ENCODE assay signal across 15 cellular contexts in the genomic region with DNA sequence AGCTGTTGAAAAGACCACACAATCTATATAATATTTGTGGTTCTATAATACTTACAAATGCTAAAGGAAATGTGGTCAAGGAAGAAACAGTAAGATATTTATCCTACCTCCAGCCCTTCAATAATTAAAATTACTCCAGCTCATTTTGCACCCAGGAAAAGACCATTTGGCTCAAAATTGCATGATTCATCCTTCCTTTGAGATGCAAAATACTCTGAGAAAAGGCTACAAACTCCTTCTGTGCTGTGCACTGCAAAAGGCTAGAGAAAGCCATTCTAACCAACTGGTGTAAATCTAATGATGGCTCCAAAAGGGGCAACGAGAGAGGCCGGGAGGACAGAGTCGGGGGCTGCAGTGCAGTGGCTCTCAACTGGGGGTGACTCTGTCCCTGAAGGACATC.
"Had no signal": no experiment of that assay in that cellular context is flagged by ENCODE, and none has a peak within 500 bp of the region (broad histone marks: within the 10 kb centered on the region; RNA-seq: fewer than 3 reads in every experiment).

No MANE protein-coding gene starts in this region.

- H3K36me3 Mint-ChIP-seq: naive thymus-derived CD8-positive, alpha-beta T cell; T-cell had no signal

- ATAC-seq: mucosa of descending colon; naive thymus-derived CD8-positive, alpha-beta T cell; psoas muscle; stimulated activated naive B cell treated with anti-CD40 and anti-IgM and Interleukin-4, amounts not matched to agents 10 μg/mL and 1 μg/mL and 100 μg/mL, for 72 hours; T-cell had no signal

- H3K4me3 Mint-ChIP-seq: activated CD4-positive, alpha-beta memory T cell treated with anti-CD3 and anti-CD28 coated beads, Interleukin-2, amount 10 ng/mL, durations not matched to agents 7 days and 5 days; activated naive CD4-positive, alpha-beta T cell treated with anti-CD3 and anti-CD28 coated beads for 36 hours; naive thymus-derived CD8-positive, alpha-beta T cell; stimulated activated naive B cell treated with anti-CD40 and anti-IgM and Interleukin-4, amounts not matched to agents 10 μg/mL and 1 μg/mL and 100 μg/mL, for 72 hours; T-cell had no signal

- H3K4me3 ChIP-seq: mucosa of descending colon, psoas muscle, right lobe of liver, transverse colon had no signal

- H3K27ac ChIP-seq: psoas muscle, right lobe of liver, transverse colon had no signal

- H3K36me3 ChIP-seq: right lobe of liver, transverse colon had no signal

- H3K27me3 Mint-ChIP-seq: activated CD4-positive, alpha-beta memory T cell treated with anti-CD3 and anti-CD28 coated beads, Interleukin-2, amount 10 ng/mL, durations not matched to agents 7 days and 5 days; naive thymus-derived CD8-positive, alpha-beta T cell; stimulated activated naive B cell treated with anti-CD40 and anti-IgM and Interleukin-4, amounts not matched to agents 10 μg/mL and 1 μg/mL and 100 μg/mL, for 72 hours; T-cell had no signal

- H3K27ac Mint-ChIP-seq: activated CD4-positive, alpha-beta memory T cell treated with anti-CD3 and anti-CD28 coated beads, Interleukin-2, amount 10 ng/mL, durations not matched to agents 7 days and 5 days; activated naive CD4-positive, alpha-beta T cell treated with anti-CD3 and anti-CD28 coated beads for 36 hours; stimulated activated naive B cell treated with anti-CD40 and anti-IgM and Interleukin-4, amounts not matched to agents 10 μg/mL and 1 μg/mL and 100 μg/mL, for 72 hours; T-cell had no signal

- H3K9me3 ChIP-seq: mucosa of descending colon, psoas muscle, right lobe of liver, transverse colon had no signal

- H3K9me3 Mint-ChIP-seq: activated CD4-positive, alpha-beta memory T cell treated with anti-CD3 and anti-CD28 coated beads, Interleukin-2, amount 10 ng/mL, durations not matched to agents 7 days and 5 days; activated naive CD4-positive, alpha-beta T cell treated with anti-CD3 and anti-CD28 coated beads for 36 hours; naive thymus-derived CD8-positive, alpha-beta T cell; stimulated activated naive B cell treated with anti-CD40 and anti-IgM and Interleukin-4, amounts not matched to agents 10 μg/mL and 1 μg/mL and 100 μg/mL, for 72 hours; T-cell had no signal

- DNase-seq: activated CD4-positive, alpha-beta memory T cell treated with anti-CD3 and anti-CD28 coated beads, Interleukin-2, amount 10 ng/mL, durations not matched to agents 7 days and 5 days; activated CD8-positive, alpha-beta memory T cell treated with anti-CD3 and anti-CD28 coated beads, Interleukin-2, amount 50 U/mL, for 48 hours; activated naive CD4-positive, alpha-beta T cell treated with anti-CD3 and anti-CD28 coated beads for 36 hours; amniotic stem cell; cerebellar nuclear complex; dermis blood vessel endothelial cell; mucosa of descending colon; naive thymus-derived CD8-positive, alpha-beta T cell; psoas muscle; right lobe of liver; stimulated activated CD4-positive, alpha-beta T cell treated with anti-CD3 and anti-CD28 coated beads, Interleukin-1b, Interleukin-23, amount 100 ng/mL, for 48 hours; stimulated activated naive B cell treated with anti-CD40 and anti-IgM and Interleukin-4, amounts not matched to agents 10 μg/mL and 1 μg/mL and 100 μg/mL, for 72 hours; T-cell; T1000; transverse colon had no signal

- H3K27me3 ChIP-seq: right lobe of liver, transverse colon had no signal

- H3K4me1 ChIP-seq: psoas muscle, right lobe of liver had no signal
